Comparison of ENCODE assay signal across 1 cellular context in genomic region chr11:3669128-3669527, GRCh38.
TF ChIP-seq lines count a peak whose summit lies in the region.

No MANE protein-coding gene starts in this region.

TF ChIP-seq in H1, 55 proteins besides CTCF, POLR2A, EP300 and RAD21:
- TF ChIP-seq CBX5 (IDR thresholded peaks at IDR 0.05; ENCODE audit: low read depth, low read length) (no peak), POU5F1 (IDR thresholded peaks at IDR 0.05; ENCODE audit: low read depth, low read length) (no peak), TEAD4 (IDR thresholded peaks at IDR 0.05; ENCODE audit: low read depth, low read length) (no peak), SP1 (IDR thresholded peaks at IDR 0.05; ENCODE audit: low read depth, low read length) (no peak), BCL11A (IDR thresholded peaks at IDR 0.05; ENCODE audit: low read depth in 2 of 2, low read length in 2 of 2) (no peak), ZNF274 (IDR thresholded peaks at IDR 0.05; ENCODE audit: borderline replicate concordance, extremely low read depth, low read length) (no peak), PHF8 (conservative IDR thresholded peaks at IDR 0.05; ENCODE audit: low read depth, low read length) (no peak), CHD7 (IDR thresholded peaks at IDR 0.05; ENCODE audit: insufficient replicate concordance, low read length) (no peak), EGR1 (IDR thresholded peaks at IDR 0.05; ENCODE audit: borderline replicate concordance, low read depth, low read length) (no peak), CBX8 (IDR thresholded peaks at IDR 0.05; ENCODE audit: borderline replicate concordance, low read depth, low read length) (no peak), SP4 (IDR thresholded peaks at IDR 0.05; ENCODE audit: low read length) (no peak), TBP (IDR thresholded peaks at IDR 0.05; ENCODE audit: low read depth, low read length) (no peak), KDM1A (IDR thresholded peaks at IDR 0.05; ENCODE audit: borderline replicate concordance, low read length) (no peak)
